In the genomic region with DNA sequence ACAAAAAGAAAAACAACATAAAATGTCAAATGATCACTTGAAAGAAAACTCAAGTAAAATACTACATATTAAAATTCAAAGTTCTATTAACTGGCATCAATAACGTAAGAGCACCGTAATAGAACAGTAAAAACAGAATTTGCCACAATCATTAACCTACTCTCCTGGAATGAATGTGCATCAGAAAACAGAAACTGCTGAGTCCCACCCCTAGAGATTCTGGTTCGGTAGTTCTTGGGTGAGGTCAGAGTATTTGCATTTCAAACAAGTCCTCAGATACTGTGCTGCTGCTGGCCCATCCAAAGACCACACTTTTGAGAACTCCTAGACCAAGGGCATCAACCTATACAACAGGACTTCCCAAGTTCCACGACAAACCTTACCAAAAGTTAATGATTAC, we compare ENCODE assay signal across 1 cellular context.
TF ChIP-seq lines count a peak whose summit lies in the region.

No MANE protein-coding gene starts in this region.

TF ChIP-seq in WTC11, 78 proteins besides CTCF, POLR2A, EP300 and RAD21 (continued from another document):
- TF ChIP-seq NR1H2 (CRISPR knock-in tag; IDR thresholded peaks at IDR 0.05) (no peak), RELA (CRISPR knock-in tag; IDR thresholded peaks at IDR 0.05; ENCODE audit: borderline replicate concordance) (no peak), GTF2I (CRISPR knock-in tag; conservative IDR thresholded peaks at IDR 0.05) (no peak)
- TF ChIP-seq, protein P1, sequence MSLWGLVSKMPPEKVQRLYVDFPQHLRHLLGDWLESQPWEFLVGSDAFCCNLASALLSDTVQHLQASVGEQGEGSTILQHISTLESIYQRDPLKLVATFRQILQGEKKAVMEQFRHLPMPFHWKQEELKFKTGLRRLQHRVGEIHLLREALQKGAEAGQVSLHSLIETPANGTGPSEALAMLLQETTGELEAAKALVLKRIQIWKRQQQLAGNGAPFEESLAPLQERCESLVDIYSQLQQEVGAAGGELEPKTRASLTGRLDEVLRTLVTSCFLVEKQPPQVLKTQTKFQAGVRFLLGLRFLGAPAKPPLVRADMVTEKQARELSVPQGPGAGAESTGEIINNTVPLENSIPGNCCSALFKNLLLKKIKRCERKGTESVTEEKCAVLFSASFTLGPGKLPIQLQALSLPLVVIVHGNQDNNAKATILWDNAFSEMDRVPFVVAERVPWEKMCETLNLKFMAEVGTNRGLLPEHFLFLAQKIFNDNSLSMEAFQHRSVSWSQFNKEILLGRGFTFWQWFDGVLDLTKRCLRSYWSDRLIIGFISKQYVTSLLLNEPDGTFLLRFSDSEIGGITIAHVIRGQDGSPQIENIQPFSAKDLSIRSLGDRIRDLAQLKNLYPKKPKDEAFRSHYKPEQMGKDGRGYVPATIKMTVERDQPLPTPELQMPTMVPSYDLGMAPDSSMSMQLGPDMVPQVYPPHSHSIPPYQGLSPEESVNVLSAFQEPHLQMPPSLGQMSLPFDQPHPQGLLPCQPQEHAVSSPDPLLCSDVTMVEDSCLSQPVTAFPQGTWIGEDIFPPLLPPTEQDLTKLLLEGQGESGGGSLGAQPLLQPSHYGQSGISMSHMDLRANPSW (CRISPR knock-in tag; conservative IDR thresholded peaks at IDR 0.05; ENCODE audit: low read depth), result no peak
